ENCODE assay signal across 8 cellular contexts in the genomic region with DNA sequence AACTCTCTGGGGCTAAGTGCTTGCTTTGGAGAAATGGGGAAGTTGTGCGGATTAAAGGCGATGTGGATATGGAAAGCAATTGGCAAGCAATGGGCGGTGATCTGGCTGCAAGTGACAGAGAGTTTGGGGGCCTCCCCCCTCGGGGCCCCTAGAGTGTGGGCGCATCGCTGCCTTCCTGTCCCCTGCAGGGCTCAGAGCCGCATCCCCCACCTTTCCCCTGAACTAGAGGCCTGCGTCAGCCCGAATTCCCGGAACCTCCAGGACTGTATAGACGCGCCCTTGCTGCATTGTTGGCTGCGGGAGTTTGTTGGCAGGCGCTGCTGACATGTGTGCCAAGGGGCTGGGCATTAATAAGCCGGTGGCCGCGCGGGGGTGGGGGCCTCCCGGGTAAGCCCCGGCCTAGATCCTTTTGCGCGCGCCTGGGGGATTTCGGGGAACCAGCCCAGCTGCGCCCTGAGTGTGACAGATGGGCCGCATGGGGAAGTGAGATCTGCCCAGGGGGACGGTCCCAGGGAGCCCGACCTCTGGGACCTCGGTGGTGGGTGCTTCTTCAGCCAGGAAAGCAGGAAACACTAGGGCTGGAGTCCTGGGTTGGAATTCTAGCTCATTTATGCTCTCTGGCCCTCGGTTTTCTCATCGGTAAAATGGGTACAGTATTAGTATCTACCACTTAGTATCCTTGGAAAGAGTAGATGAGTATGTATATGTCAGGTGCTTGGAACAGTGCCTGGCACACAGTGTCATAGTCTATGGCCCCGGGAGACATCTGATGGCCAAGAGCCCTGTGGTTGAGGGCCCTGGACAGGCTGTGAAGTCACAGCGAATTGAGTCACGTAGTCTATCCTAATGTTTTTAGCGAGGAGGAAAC. TPM values are rescaled to one million over a fixed set of nuclear protein-coding genes. Genes with fewer than 3 reads are reported as not detected.
DNase-seq lines count a peak whose midpoint lies in the region; ATAC-seq and TF ChIP-seq lines count a peak whose summit lies in the region.

No MANE protein-coding gene starts in this region.

- H3K4me1 Mint-ChIP-seq in neural progenitor cell: peaks cover 11% of the 10 kb centered on the region

- H3K9ac ChIP-seq in neural progenitor cell: no peak overlapping the region

- no peaks in the 10 kb centered on the region for H3K4me1 ChIP-seq in neural progenitor cell
- peaks cover 10% of the 10 kb centered on the region for H3K4me1 ChIP-seq in testis

- H3K27me3 ChIP-seq in neural progenitor cell (peaks cover 10% of the 10 kb centered on the region), testis (no peaks in the 10 kb centered on the region)

- intact Hi-C loops in testis (cut with DNase I; ENCODE audit: low total_unique reads): no loop called here

- peak overlapping the region; percentile 83 for H3K4me3 ChIP-seq in fibroblast of villous mesenchyme (ENCODE audit: low read depth, low read length)
- peak overlapping the region; percentile 92 for H3K4me3 ChIP-seq in neural progenitor cell
- peak overlapping the region; percentile 75 to 83 for H3K4me3 ChIP-seq in testis

- H3K36me3 Mint-ChIP-seq in neural progenitor cell: no peaks in the 10 kb centered on the region

- DNase-seq in AG08396 (ENCODE audit: low spot score) (peak; percentile 65), RKO (ENCODE audit: low spot score) (peak; percentile 70), fibroblast of villous mesenchyme (ENCODE audit: low read depth) (peak; percentile 49), neural progenitor cell (ENCODE audit: low spot score) (peak; percentile 52), testis (peak; percentile 68)
- peak; percentile 37 for DNase-seq in activated gamma-delta T cell treated with anti-CD3 and anti-CD28 coated beads, Interleukin-2, amount 50 U/mL, for 16 hours (ENCODE audit: low read depth)

- 9 to 16% methylated on average over 20 to 35 of the region's 35 CpGs for WGBS in testis, 2 donors

- H3F3A ChIP-seq in neural progenitor cell (ENCODE audit: low read depth): peaks cover 18% of the 10 kb centered on the region

- H3K36me3 ChIP-seq in neural progenitor cell (no peaks in the 10 kb centered on the region), testis (ENCODE audit: low read depth, missing control alignments) (no peaks in the 10 kb centered on the region)

- H3K4me2 ChIP-seq in neural progenitor cell: peak overlapping the region; percentile 93

- H3K9me3 ChIP-seq in neural progenitor cell (ENCODE audit: low read depth) (no peaks in the 10 kb centered on the region), testis (no peaks in the 10 kb centered on the region)

- ATAC-seq in GM19043 (IDR thresholded peaks at IDR 0.05; ENCODE audit: low read depth, unreplicated experiment) (peak; percentile 37), HG03571 (IDR thresholded peaks at IDR 0.05; ENCODE audit: unreplicated experiment) (peak; percentile 42)

- no peak overlapping the region for H3K27ac ChIP-seq in neural progenitor cell
- H3K27ac ChIP-seq in testis: peak overlapping the region in 1 of 2 donors; percentile 85

- peak overlapping the region; percentile 94 for H3K4me3 Mint-ChIP-seq in neural progenitor cell

- H3K9me3 Mint-ChIP-seq in neural progenitor cell: no peaks in the 10 kb centered on the region

- peaks cover 12% of the 10 kb centered on the region for H4K20me1 ChIP-seq in neural progenitor cell (ENCODE audit: low read depth)

- H3K27me3 Mint-ChIP-seq in neural progenitor cell (ENCODE audit: insufficient read depth, low read depth): peaks cover 4% of the 10 kb centered on the region

- H3K79me2 ChIP-seq in neural progenitor cell (ENCODE audit: low read depth): peaks cover 16% of the 10 kb centered on the region

- no peak for TF ChIP-seq CTCF in fibroblast of villous mesenchyme (IDR thresholded peaks at IDR 0.05; ENCODE audit: insufficient read depth, low read depth, low read length)
- TF ChIP-seq CTCF in neural progenitor cell (IDR thresholded peaks at IDR 0.05): no peak
- no peak for TF ChIP-seq CTCF in testis (IDR thresholded peaks at IDR 0.05)

- TF ChIP-seq POLR2A in testis (IDR thresholded peaks at IDR 0.05): no peak

- peak overlapping the region; percentile 91 for H2AFZ ChIP-seq in neural progenitor cell (replicated peaks)

- H3K27ac Mint-ChIP-seq in neural progenitor cell: no peak overlapping the region

RNA-seq across cellular contexts. Expression of gene EEF2K, which starts 1.0 kb away (rescaled TPM):
- 26.3 and 30.0 TPM in 2 replicates for total RNA-seq in fibroblast of villous mesenchyme
- 9.0 and 12.3 TPM in 2 replicates for total RNA-seq in neural progenitor cell (ENCODE audit: low replicate concordance)
- 10 to 100 TPM; 10.2 to 11.1 TPM for total RNA-seq in testis
- 6.6 TPM for polyA plus RNA-seq in testis (ENCODE audit: insufficient read depth, low read depth, low replicate concordance)

RNA-seq across cellular contexts. Expression of gene SDR42E2, which starts 44.8 kb away (rescaled TPM):
- total RNA-seq in fibroblast of villous mesenchyme (not detected in 2 replicates), neural progenitor cell (ENCODE audit: low replicate concordance) (0.15 TPM in 1 of 2 replicates, not detected in the other), testis (under 1 TPM; 0.31 TPM)
- 1.4 TPM for polyA plus RNA-seq in testis (ENCODE audit: insufficient read depth, low read depth, low replicate concordance)
